10 cellular contexts compared by ENCODE assay signal in genomic region chr4:77827343-77827742, GRCh38. TPM values are rescaled to one million over a fixed set of nuclear protein-coding genes. Genes with fewer than 3 reads are reported as not detected.
DNase-seq lines count a peak whose midpoint lies in the region; ATAC-seq lines count a peak whose summit lies in the region.
"Had no signal": no experiment of that assay in that cellular context is flagged by ENCODE, and none has a peak within 500 bp of the region (broad histone marks: within the 10 kb centered on the region; RNA-seq: fewer than 3 reads in every experiment).

No MANE protein-coding gene starts in this region.

- H3K4me1 ChIP-seq in Karpas-422 (ENCODE audit: low read length), result peaks cover 27% of the 10 kb centered on the region

- H3K9ac ChIP-seq in Karpas-422 (ENCODE audit: low read length), result no peak overlapping the region

- H3K27ac ChIP-seq in Karpas-422 (ENCODE audit: low read length), result peak overlapping the region; percentile 35; the same call in 1 of the 2 replicates

- no peak overlapping the region for H2AFZ ChIP-seq in Karpas-422 (ENCODE audit: low read length)

- peak; percentile 62 for DNase-seq in Karpas-422
- no peak for DNase-seq in naive B cell
- DNase-seq in stimulated activated CD4-positive, alpha-beta T cell treated with anti-CD3 and anti-CD28 coated beads, Interleukin-2, amount 100 ng/mL, for 48 hours, result no peak
- DNase-seq in stimulated activated naive CD4-positive, alpha-beta T cell treated with Interleukin-2 at 50 U/mL for 16 hours (lab: John Stamatoyannopoulos, UW), result no peak
- no peak for DNase-seq in C1 segment of cervical spinal cord (lab: John Stamatoyannopoulos, UW)
- DNase-seq: activated CD8-positive, alpha-beta memory T cell treated with anti-CD3 and anti-CD28 coated beads for 24 hours; NCI-H187 treated with DMSO at 0.1 percent for 48 hours; SHP77 had no signal

- H3K27me3 ChIP-seq in Karpas-422 (ENCODE audit: low read length), result no peaks in the 10 kb centered on the region

- peak; percentile 69 for ATAC-seq in GM18861 (IDR thresholded peaks at IDR 0.05; ENCODE audit: unreplicated experiment)
- ATAC-seq in GM21529 (IDR thresholded peaks at IDR 0.05; ENCODE audit: unreplicated experiment), result peak; percentile 85
- peak; percentile 49 to 60 for ATAC-seq in naive B cell (ENCODE audit: low read depth in 2 of 2)

- no peaks in the 10 kb centered on the region for H3K36me3 Mint-ChIP-seq in naive B cell

- H3K4me3 Mint-ChIP-seq in naive B cell, result peak overlapping the region in 5 of 8 donors; percentile 7 to 56 (median 42)

- no peaks in the 10 kb centered on the region for H3K9me3 Mint-ChIP-seq in naive B cell

- no peaks in the 10 kb centered on the region for H3K36me3 ChIP-seq in Karpas-422 (ENCODE audit: insufficient read depth, low read length)

- peaks cover 29 to 41% (median 39%) of the 10 kb centered on the region in 3 donors for H3K4me1 Mint-ChIP-seq in naive B cell

- no peaks in the 10 kb centered on the region for H4K20me1 ChIP-seq in Karpas-422 (ENCODE audit: insufficient read depth, low read depth, low read length)

- peak overlapping the region in 5 of 6 donors; percentile 4 to 87 (median 31) for H3K27ac Mint-ChIP-seq in naive B cell

- H3K4me3 ChIP-seq in Karpas-422 (ENCODE audit: low read length), result no peak overlapping the region

- no peaks in the 10 kb centered on the region for H3K9me3 ChIP-seq in Karpas-422 (ENCODE audit: low read length)

- no peaks in the 10 kb centered on the region for H3K79me2 ChIP-seq in Karpas-422 (ENCODE audit: low read length)

- H3K9me2 ChIP-seq in Karpas-422 (replicated peaks; ENCODE audit: insufficient read depth, low read length), result no peaks in the 10 kb centered on the region

- H3K4me2 ChIP-seq in Karpas-422 (ENCODE audit: low read depth, low read length, poor library complexity, severe bottlenecking), result peak overlapping the region; percentile 58

- no peaks in the 10 kb centered on the region for H3K27me3 Mint-ChIP-seq in naive B cell

RNA-seq across cellular contexts. Expression of gene CNOT6L, which starts 8.2 kb away (rescaled TPM):
- 7.0 and 16.7 TPM in 2 replicates for total RNA-seq in Karpas-422 (2014; rRNA removed; shearing (Covaris generic); ENCODE audit: low replicate concordance)
- 10 to 100 TPM; 45.0 to 63.8 (median 53.0) TPM for polyA plus RNA-seq in naive B cell (ENCODE audit: low read depth in 6 of 6)

RNA-seq across cellular contexts. Expression of gene MRPL1, which starts 35.3 kb away (rescaled TPM):
- total RNA-seq in Karpas-422 (2014; rRNA removed; shearing (Covaris generic); ENCODE audit: low replicate concordance), result 12.6 and 13.5 TPM in 2 replicates
- 10 to 100 TPM; 22.3 to 30.9 (median 23.6) TPM for polyA plus RNA-seq in naive B cell (ENCODE audit: low read depth in 6 of 6)
